In genomic region chr16:77112701-77113100, GRCh38 we compare ENCODE assay signal across 8 cellular contexts.
"Had no signal": no experiment of that assay in that cellular context is flagged by ENCODE, and none has a peak within 500 bp of the region (broad histone marks: within the 10 kb centered on the region; RNA-seq: fewer than 3 reads in every experiment).

No MANE protein-coding gene starts in this region.

- H3K4me3 Mint-ChIP-seq: H9 had no signal

- ATAC-seq: K562 had no signal

- H3K27ac ChIP-seq: GM23248, HL-60 had no signal

- H3K4me1 Mint-ChIP-seq: H9 had no signal

- H3K4me3 ChIP-seq: GM23248, K562 had no signal

- H3K9me3 Mint-ChIP-seq: H9 had no signal

- H2AFZ ChIP-seq: GM23248 had no signal

- FAIRE-seq: H1, H54, K562 had no signal

- H3K27ac Mint-ChIP-seq: H9 had no signal

- DNase-seq: GM23248, H9, HCEC 1CT, IMR-90 had no signal
